Comparison of ENCODE assay signal across 19 cellular contexts in genomic region chr12:105803292-105803691, GRCh38.
DNase-seq lines count a peak whose midpoint lies in the region; ATAC-seq and TF ChIP-seq lines count a peak whose summit lies in the region.
"Had no signal": no experiment of that assay in that cellular context is flagged by ENCODE, and none has a peak within 500 bp of the region (broad histone marks: within the 10 kb centered on the region; RNA-seq: fewer than 3 reads in every experiment).

No MANE protein-coding gene starts in this region.

- H3K27me3 ChIP-seq in SJSA1 (replicated peaks) = no peaks in the 10 kb centered on the region

- H3K27ac ChIP-seq in SJSA1 = no peak overlapping the region
- H3K27ac ChIP-seq: A549 had no signal

- peaks cover 13% of the 10 kb centered on the region; the same call in 1 of the 2 replicates for H3K4me1 ChIP-seq in SJSA1 (replicated peaks)
- H3K4me1 ChIP-seq: Caco-2 had no signal

- H3K27me3 Mint-ChIP-seq in activated CD4-positive, alpha-beta T cell treated with anti-CD3 and anti-CD28 coated beads, Interleukin-2, amount 10 ng/mL, durations not matched to agents 24 days and 14 days = no peaks in the 10 kb centered on the region
- no peaks in the 10 kb centered on the region for H3K27me3 Mint-ChIP-seq in chondrocyte (ENCODE audit: low read depth)

- ATAC-seq in GM21737 (IDR thresholded peaks at IDR 0.05; ENCODE audit: unreplicated experiment) = no peak
- ATAC-seq: A549, Panc1, SK-N-SH treated with all-trans-retinoic acid at 6 μM for 48 hours had no signal

- H3K4me1 Mint-ChIP-seq in activated CD4-positive, alpha-beta T cell treated with anti-CD3 and anti-CD28 coated beads, Interleukin-2, amount 10 ng/mL, durations not matched to agents 24 days and 14 days = no peaks in the 10 kb centered on the region
- peaks cover 11% of the 10 kb centered on the region for H3K4me1 Mint-ChIP-seq in chondrocyte (ENCODE audit: low read depth)
- H3K4me1 Mint-ChIP-seq: CD14-positive monocyte, H9 had no signal

- H3K36me3 Mint-ChIP-seq in activated CD4-positive, alpha-beta T cell treated with anti-CD3 and anti-CD28 coated beads, Interleukin-2, amount 10 ng/mL, durations not matched to agents 24 days and 14 days (ENCODE audit: low read depth) = no peaks in the 10 kb centered on the region
- peaks cover 2% of the 10 kb centered on the region for H3K36me3 Mint-ChIP-seq in chondrocyte (ENCODE audit: low read depth)
- H3K36me3 Mint-ChIP-seq: CD14-positive monocyte had no signal

- no peak overlapping the region for H3K4me3 Mint-ChIP-seq in activated CD4-positive, alpha-beta T cell treated with anti-CD3 and anti-CD28 coated beads, Interleukin-2, amount 10 ng/mL, durations not matched to agents 24 days and 14 days
- no peak overlapping the region for H3K4me3 Mint-ChIP-seq in chondrocyte (ENCODE audit: unreplicated experiment)
- H3K4me3 Mint-ChIP-seq: CD14-positive monocyte, H9 had no signal

- DNase-seq in COLO668 (lab: John Stamatoyannopoulos, UW; ENCODE audit: unreplicated experiment) (peak; percentile 15), ELR (ENCODE audit: low read depth) (peak; percentile 26), SJSA1 (ENCODE audit: low read depth in 1 of 2, low spot score in 2 of 2) (peak; percentile 28 to 48), fibroblast of pulmonary artery (ENCODE audit: low read depth) (peak; percentile 28), NCI-H748 treated with DMSO at 0.1 percent for 48 hours (lab: John Stamatoyannopoulos, UW) (no peak), chondrocyte (ENCODE audit: low spot score) (no peak)
- no peak for DNase-seq in activated CD4-positive, alpha-beta T cell treated with anti-CD3 and anti-CD28 coated beads, Interleukin-2, amount 10 ng/mL, durations not matched to agents 24 days and 14 days
- DNase-seq: Caco-2, H9, NCI-H1417 treated with DMSO at 0.1 percent for 48 hours, NCI-H2081 treated with DMSO at 0.1 percent for 48 hours, NCI-H226, NCI-H526, Right ventricle myocardium superior had no signal

- H3K4me3 ChIP-seq in SJSA1 (no peak overlapping the region), fibroblast of pulmonary artery (replicated peaks; ENCODE audit: low read depth, low read length) (no peak overlapping the region)
- H3K4me3 ChIP-seq: A549 had no signal

- H3K27ac Mint-ChIP-seq in activated CD4-positive, alpha-beta T cell treated with anti-CD3 and anti-CD28 coated beads, Interleukin-2, amount 10 ng/mL, durations not matched to agents 24 days and 14 days = no peak overlapping the region
- no peak overlapping the region for H3K27ac Mint-ChIP-seq in chondrocyte (ENCODE audit: unreplicated experiment)
- H3K27ac Mint-ChIP-seq: CD14-positive monocyte, H9 had no signal

- no peaks in the 10 kb centered on the region for H3K9me3 Mint-ChIP-seq in activated CD4-positive, alpha-beta T cell treated with anti-CD3 and anti-CD28 coated beads, Interleukin-2, amount 10 ng/mL, durations not matched to agents 24 days and 14 days
- peaks cover 4% of the 10 kb centered on the region for H3K9me3 Mint-ChIP-seq in chondrocyte (ENCODE audit: low read depth)
- H3K9me3 Mint-ChIP-seq: H9 had no signal

- H3K9me3 ChIP-seq in SJSA1 (replicated peaks) = no peaks in the 10 kb centered on the region; the same call in 1 of the 2 replicates
- H3K9me3 ChIP-seq: A549, Caco-2 had no signal

- no peaks in the 10 kb centered on the region for H3K36me3 ChIP-seq in SJSA1

- TF ChIP-seq CTCF in fibroblast of pulmonary artery (IDR thresholded peaks at IDR 0.05; ENCODE audit: low read length, missing control alignments) = no peak
- no peak for TF ChIP-seq CTCF in chondrocyte (IDR thresholded peaks at IDR 0.05)

- intact Hi-C loops in activated CD4-positive, alpha-beta T cell treated with anti-CD3 and anti-CD28 coated beads, Interleukin-2, amount 10 ng/mL, durations not matched to agents 24 days and 14 days (cut with micrococcal nuclease) = no loop called here

Comparison
In these comparisons a context has a peak if more than half of its experiments do, and no peak if none do; other contexts are left out.
1. DNase-seq: peak in COLO668 (single experiment), ELR (single experiment), SJSA1 (2 of 2) and fibroblast of pulmonary artery (single experiment); none in activated CD4-positive, alpha-beta T cell treated with anti-CD3 and anti-CD28 coated beads, Interleukin-2, amount 10 ng/mL, durations not matched to agents 24 days and 14 days (single experiment), NCI-H748 treated with DMSO at 0.1 percent for 48 hours (single experiment) and chondrocyte (single experiment).